1 cellular context compared by ENCODE assay signal in genomic region chr4:78721739-78722138, GRCh38.
A peak's percentile ranks its signal among the peaks of the same experiment; 100 is the strongest.
TF ChIP-seq lines count a peak whose summit lies in the region.

No MANE protein-coding gene starts in this region.

TF ChIP-seq in HepG2, 621 proteins besides CTCF, POLR2A, EP300 and RAD21 (continued from another document):
- no peak for TF ChIP-seq ZNF276 (CRISPR knock-in tag; IDR thresholded peaks at IDR 0.05; ENCODE audit: low read depth)
- no peak for TF ChIP-seq ZSCAN5A (CRISPR knock-in tag; IDR thresholded peaks at IDR 0.05; ENCODE audit: borderline replicate concordance)
- TF ChIP-seq CBX1 (IDR thresholded peaks at IDR 0.05; ENCODE audit: low read depth) = no peak
- TF ChIP-seq SAFB2 (CRISPR knock-in tag; IDR thresholded peaks at IDR 0.05; ENCODE audit: borderline replicate concordance, low read depth) = no peak
- no peak for TF ChIP-seq EEA1 (CRISPR knock-in tag; IDR thresholded peaks at IDR 0.05; ENCODE audit: borderline replicate concordance)
- TF ChIP-seq MAFF (IDR thresholded peaks at IDR 0.05; ENCODE audit: low read depth, low read length) = peak; percentile 56
- no peak for TF ChIP-seq NFATC3 (CRISPR knock-in tag; IDR thresholded peaks at IDR 0.05)
- TF ChIP-seq ISL2 (CRISPR knock-in tag; IDR thresholded peaks at IDR 0.05) = no peak
- TF ChIP-seq ZNF264 (CRISPR knock-in tag; IDR thresholded peaks at IDR 0.05) = no peak
- no peak for TF ChIP-seq REL (CRISPR knock-in tag; conservative IDR thresholded peaks at IDR 0.05)
- peak; percentile 26 to 60; a peak in 2 of 4 replicates for TF ChIP-seq MAFK (conservative IDR thresholded peaks at IDR 0.05 in 1 of 2, IDR thresholded peaks at IDR 0.05 in 1 of 2; ENCODE audit: low read length in 2 of 2)
- no peak for TF ChIP-seq ZNF446 (CRISPR knock-in tag; IDR thresholded peaks at IDR 0.05)
- TF ChIP-seq KAT7 (CRISPR knock-in tag; IDR thresholded peaks at IDR 0.05; ENCODE audit: borderline replicate concordance) = no peak
- no peak for TF ChIP-seq JUNB (CRISPR knock-in tag; IDR thresholded peaks at IDR 0.05; ENCODE audit: borderline replicate concordance)
- no peak for TF ChIP-seq ZNF687 (CRISPR knock-in tag; IDR thresholded peaks at IDR 0.05)
